ENCODE assay signal across 30 cellular contexts in the genomic region with DNA sequence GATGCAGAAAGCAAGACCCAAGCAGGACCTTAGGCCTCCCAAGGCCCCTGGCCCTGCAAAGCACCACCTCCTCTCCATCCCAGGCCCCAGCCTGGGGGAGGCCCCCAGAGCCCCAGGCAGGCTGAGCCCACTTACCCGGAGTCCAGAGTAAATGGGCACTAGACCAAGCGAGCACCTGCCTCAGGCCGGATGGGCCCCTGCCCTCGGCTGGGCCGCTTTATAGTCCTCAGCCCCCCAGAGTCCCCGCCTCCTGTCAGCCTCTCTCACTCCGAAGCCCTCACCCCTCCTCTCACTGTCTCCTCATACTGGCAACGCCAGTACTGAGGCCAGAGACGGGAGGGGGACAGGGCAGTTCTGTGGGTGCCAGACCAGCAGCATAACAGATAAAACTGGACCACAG. TPM values are rescaled to one million over a fixed set of nuclear protein-coding genes. Genes with fewer than 3 reads are reported as not detected.
"Had no signal": no experiment of that assay in that cellular context is flagged by ENCODE, and none has a peak within 500 bp of the region (broad histone marks: within the 10 kb centered on the region; RNA-seq: fewer than 3 reads in every experiment).

PPY (minus strand) TSS at position 191 of the 400 bp plus-strand sequence. CDS start 822 bp downstream, outside the sequence.

- H3K4me3 ChIP-seq: coronary artery, dorsolateral prefrontal cortex, esophagus muscularis mucosa, gastrocnemius medialis, heart right ventricle, mucosa of descending colon, psoas muscle, spleen, tibial nerve had no signal

- H3K4me3 Mint-ChIP-seq: naive thymus-derived CD8-positive, alpha-beta T cell; stimulated activated memory B cell treated with anti-CD40 and anti-IgM and Interleukin-4, amounts not matched to agents 10 μg/mL and 1 μg/mL and 100 μg/mL, for 72 hours; stimulated activated naive CD8-positive, alpha-beta T cell treated with anti-CD3 and anti-CD28 coated beads, Interleukin-15, Interleukin-2, amounts not matched to agents 100 ng/mL and 50 ng/mL, for 24 hours had no signal

- DNase-seq: dorsolateral prefrontal cortex; effector memory CD4-positive, alpha-beta T cell; gastrocnemius medialis; heart right ventricle; hypothalamus; kidney glomerular epithelial cell; mammary epithelial cell; naive thymus-derived CD8-positive, alpha-beta T cell; occipital lobe; psoas muscle; retina; spleen; stimulated activated CD4-positive, alpha-beta T cell treated with anti-CD3 and anti-CD28 coated beads, Interleukin-15, amount 100 ng/mL, for 24 hours; stimulated activated CD4-positive, alpha-beta T cell treated with anti-CD3 and anti-CD28 coated beads, Interleukin-1b, Interleukin-23, amount 100 ng/mL, for 48 hours; stimulated activated CD4-positive, alpha-beta T cell treated with anti-CD3 and anti-CD28 coated beads, Interleukin-4, amount 100 ng/mL, for 24 hours had no signal

- H3K36me3 ChIP-seq: esophagus muscularis mucosa, gastrocnemius medialis, heart right ventricle, spleen, tibial nerve had no signal

- H3K9me3 Mint-ChIP-seq: naive thymus-derived CD8-positive, alpha-beta T cell; stimulated activated memory B cell treated with anti-CD40 and anti-IgM and Interleukin-4, amounts not matched to agents 10 μg/mL and 1 μg/mL and 100 μg/mL, for 72 hours; stimulated activated naive CD8-positive, alpha-beta T cell treated with anti-CD3 and anti-CD28 coated beads, Interleukin-15, Interleukin-2, amounts not matched to agents 100 ng/mL and 50 ng/mL, for 24 hours had no signal

- H3K36me3 Mint-ChIP-seq: naive thymus-derived CD8-positive, alpha-beta T cell; stimulated activated memory B cell treated with anti-CD40 and anti-IgM and Interleukin-4, amounts not matched to agents 10 μg/mL and 1 μg/mL and 100 μg/mL, for 72 hours had no signal

- ATAC-seq: gastrocnemius medialis; mucosa of descending colon; naive thymus-derived CD8-positive, alpha-beta T cell; psoas muscle; sciatic nerve; stimulated activated memory B cell treated with anti-CD40 and anti-IgM and Interleukin-4, amounts not matched to agents 10 μg/mL and 1 μg/mL and 100 μg/mL, for 72 hours had no signal

- H3K27ac ChIP-seq: coronary artery, epithelial cell of prostate, esophagus muscularis mucosa, gastrocnemius medialis, heart right ventricle, psoas muscle, spleen, tibial nerve had no signal

- H3K9me3 ChIP-seq: esophagus muscularis mucosa, gastrocnemius medialis, heart right ventricle, mucosa of descending colon, psoas muscle, spleen, tibial nerve had no signal

- H3K27ac Mint-ChIP-seq: naive thymus-derived CD8-positive, alpha-beta T cell; stimulated activated memory B cell treated with anti-CD40 and anti-IgM and Interleukin-4, amounts not matched to agents 10 μg/mL and 1 μg/mL and 100 μg/mL, for 72 hours; stimulated activated naive CD8-positive, alpha-beta T cell treated with anti-CD3 and anti-CD28 coated beads, Interleukin-15, Interleukin-2, amounts not matched to agents 100 ng/mL and 50 ng/mL, for 24 hours had no signal

RNA-seq across cellular contexts. Expression of gene PPY, which starts in this region (rescaled TPM):
- total RNA-seq: chondrocyte; dorsolateral prefrontal cortex; esophagus muscularis mucosa; fibroblast of villous mesenchyme; gastrocnemius medialis; heart right ventricle; liver; mammary epithelial cell; naive thymus-derived CD8-positive, alpha-beta T cell; occipital lobe; psoas muscle; sciatic nerve; skeletal muscle tissue; spleen; temporal lobe; tibial nerve; ureter had no signal
- polyA plus RNA-seq: heart right ventricle; liver; mammary epithelial cell; naive thymus-derived CD8-positive, alpha-beta T cell; neural cell; psoas muscle; spleen had no signal
